In genomic region chr20:52945268-52945667, GRCh38 we compare ENCODE assay signal across 31 cellular contexts.
"Had no signal": no experiment of that assay in that cellular context is flagged by ENCODE, and none has a peak within 500 bp of the region (broad histone marks: within the 10 kb centered on the region; RNA-seq: fewer than 3 reads in every experiment).

No MANE protein-coding gene starts in this region.

- H3K36me3 Mint-ChIP-seq: mesothelial cell of epicardium; naive B cell; natural killer cell treated with Interleukin-12 subunit alpha and Interleukin-12 subunit beta and Interleukin-15 and Interleukin-18, amount 100 ng/mL, for 72 hours; neural progenitor cell; stimulated activated memory B cell treated with anti-CD40 and anti-IgM and Interleukin-4, amounts not matched to agents 10 μg/mL and 1 μg/mL and 100 μg/mL, for 72 hours; type B pancreatic cell had no signal

- H3K9me3 ChIP-seq: colonic mucosa, gastroesophageal sphincter, mucosa of descending colon, right atrium auricular region, sigmoid colon, spleen, testis, tibial artery had no signal

- H3K27me3 ChIP-seq: colonic mucosa, gastroesophageal sphincter, heart left ventricle, neural progenitor cell, right atrium auricular region, sigmoid colon, spleen, testis, tibial artery had no signal

- H3K9me3 Mint-ChIP-seq: dendritic cell treated with granulocyte-macrophage colony-stimulating factor and Interleukin-4, amounts not matched to agents 40 ng/mL and 50 ng/mL, for 4 days; endodermal cell; mesothelial cell of epicardium; natural killer cell treated with Interleukin-12 subunit alpha and Interleukin-12 subunit beta and Interleukin-15 and Interleukin-18, amount 100 ng/mL, for 72 hours; neural progenitor cell; stimulated activated memory B cell treated with anti-CD40 and anti-IgM and Interleukin-4, amounts not matched to agents 10 μg/mL and 1 μg/mL and 100 μg/mL, for 72 hours had no signal

- H3K27me3 Mint-ChIP-seq: dendritic cell treated with granulocyte-macrophage colony-stimulating factor and Interleukin-4, amounts not matched to agents 40 ng/mL and 50 ng/mL, for 4 days; progenitor cell of endocrine pancreas; stimulated activated memory B cell treated with anti-CD40 and anti-IgM and Interleukin-4, amounts not matched to agents 10 μg/mL and 1 μg/mL and 100 μg/mL, for 72 hours; type B pancreatic cell had no signal

- DNase-seq: colonic mucosa; effector CD8-positive, alpha-beta T cell; endodermal cell; foreskin fibroblast; heart left ventricle; hippocampal formation; kidney glomerular epithelial cell; left colon; left ventricle myocardium superior; mesenchymal stem cell; mucosa of descending colon; naive B cell; sigmoid colon; spleen; stimulated activated CD4-positive, alpha-beta T cell treated with anti-CD3 and anti-CD28 coated beads, Interleukin-4, amount 100 ng/mL, for 4 hours; stimulated activated naive CD8-positive, alpha-beta T cell treated with anti-CD3 and anti-CD28 coated beads, Interleukin-15, Interleukin-2, amounts not matched to agents 100 U/mL and 50 U/mL, for 24 hours; substantia nigra; testis; tibial artery had no signal

- H3K4me3 ChIP-seq: colonic mucosa, gastroesophageal sphincter, heart left ventricle, lung, mucosa of descending colon, neural progenitor cell, right atrium auricular region, sigmoid colon, spleen, testis, tibial artery had no signal

- H3K36me3 ChIP-seq: colonic mucosa, gastroesophageal sphincter, heart left ventricle, neural progenitor cell, right atrium auricular region, sigmoid colon, spleen, tibial artery had no signal

- H3K4me3 Mint-ChIP-seq: dendritic cell treated with granulocyte-macrophage colony-stimulating factor and Interleukin-4, amounts not matched to agents 40 ng/mL and 50 ng/mL, for 4 days; endodermal cell; mesothelial cell of epicardium; naive B cell; natural killer cell treated with Interleukin-12 subunit alpha and Interleukin-12 subunit beta and Interleukin-15 and Interleukin-18, amount 100 ng/mL, for 72 hours; neural progenitor cell; stimulated activated memory B cell treated with anti-CD40 and anti-IgM and Interleukin-4, amounts not matched to agents 10 μg/mL and 1 μg/mL and 100 μg/mL, for 72 hours; type B pancreatic cell had no signal

- ATAC-seq: esophagus mucosa; gastroesophageal sphincter; heart left ventricle; left colon; left ventricle myocardium superior; mucosa of descending colon; natural killer cell treated with Interleukin-12 subunit alpha and Interleukin-12 subunit beta and Interleukin-15 and Interleukin-18, amount 100 ng/mL, for 72 hours; stimulated activated memory B cell treated with anti-CD40 and anti-IgM and Interleukin-4, amounts not matched to agents 10 μg/mL and 1 μg/mL and 100 μg/mL, for 72 hours; stimulated activated naive CD8-positive, alpha-beta T cell treated with anti-CD3 and anti-CD28 coated beads, Interleukin-15, Interleukin-2, amounts not matched to agents 100 U/mL and 50 U/mL, for 24 hours had no signal

- H3K4me1 ChIP-seq: colonic mucosa, gastroesophageal sphincter, heart left ventricle, neural progenitor cell, parathyroid adenoma, right atrium auricular region, sigmoid colon, spleen, testis, tibial artery had no signal

- H3K4me1 Mint-ChIP-seq: endodermal cell; naive B cell; neural progenitor cell; stimulated activated memory B cell treated with anti-CD40 and anti-IgM and Interleukin-4, amounts not matched to agents 10 μg/mL and 1 μg/mL and 100 μg/mL, for 72 hours had no signal

- H3K27ac Mint-ChIP-seq: dendritic cell treated with granulocyte-macrophage colony-stimulating factor and Interleukin-4, amounts not matched to agents 40 ng/mL and 50 ng/mL, for 4 days; endodermal cell; mesothelial cell of epicardium; natural killer cell treated with Interleukin-12 subunit alpha and Interleukin-12 subunit beta and Interleukin-15 and Interleukin-18, amount 100 ng/mL, for 72 hours; neural progenitor cell; progenitor cell of endocrine pancreas; stimulated activated memory B cell treated with anti-CD40 and anti-IgM and Interleukin-4, amounts not matched to agents 10 μg/mL and 1 μg/mL and 100 μg/mL, for 72 hours; type B pancreatic cell had no signal

- H3K27ac ChIP-seq: colonic mucosa, gastroesophageal sphincter, heart left ventricle, neural progenitor cell, parathyroid adenoma, right atrium auricular region, sigmoid colon, spleen, testis, tibial artery had no signal
